In the genomic region with DNA sequence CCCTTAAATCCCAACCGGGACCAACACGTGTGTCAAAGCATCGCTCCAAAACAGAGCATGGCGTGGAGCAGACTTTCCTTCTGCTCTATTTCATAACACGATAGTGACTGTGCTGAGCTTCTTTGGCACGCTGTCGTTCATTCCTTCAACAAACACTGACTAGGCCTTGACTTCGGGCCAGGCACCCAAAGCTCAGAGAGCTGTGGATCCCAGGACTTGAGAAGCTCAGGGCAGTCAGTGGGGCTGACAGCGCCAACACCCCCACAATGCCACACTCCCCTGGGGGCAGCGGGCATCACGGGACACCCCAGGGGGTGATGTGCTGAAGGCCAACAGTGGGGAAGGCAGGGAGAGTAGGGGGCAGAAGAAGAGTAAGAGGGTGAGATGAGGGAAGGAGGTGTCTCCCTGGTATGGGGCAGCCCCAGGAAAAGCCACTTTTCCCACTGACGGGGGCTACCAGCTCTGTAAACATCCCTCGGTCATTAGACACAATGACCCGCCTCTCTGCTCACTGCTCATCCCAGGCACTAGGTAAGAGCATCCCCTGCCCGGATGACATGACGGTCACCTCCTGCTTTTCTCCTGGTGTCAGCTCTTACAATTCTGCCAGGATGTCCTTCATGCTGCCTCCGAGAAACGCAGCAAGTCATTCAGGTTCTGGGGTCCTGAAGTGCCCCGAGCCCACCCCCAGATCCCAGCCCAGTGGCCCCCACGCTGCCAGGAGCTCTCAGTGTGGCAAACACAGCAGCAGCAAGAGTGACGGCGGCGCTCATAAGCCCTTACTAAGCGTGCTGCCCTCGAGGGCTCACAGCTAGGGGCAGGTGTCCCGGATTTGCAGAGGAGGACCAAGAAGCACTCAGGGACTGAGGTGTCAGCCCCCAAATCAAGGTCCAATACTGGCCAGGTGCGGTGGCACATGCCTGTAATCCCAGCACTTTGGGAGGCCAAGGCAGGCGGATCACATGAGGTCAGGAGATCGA, we compare ENCODE assay signal across 17 cellular contexts.
"Had no signal": no experiment of that assay in that cellular context is flagged by ENCODE, and none has a peak within 500 bp of the region (broad histone marks: within the 10 kb centered on the region; RNA-seq: fewer than 3 reads in every experiment).

No MANE protein-coding gene starts in this region.

- H3K4me1 Mint-ChIP-seq: activated CD4-positive, alpha-beta T cell treated with anti-CD3 and anti-CD28 coated beads for 36 hours; natural killer cell had no signal

- H3K4me3 Mint-ChIP-seq: activated CD4-positive, alpha-beta T cell treated with anti-CD3 and anti-CD28 coated beads for 36 hours; activated CD8-positive, alpha-beta T cell treated with anti-CD3 and anti-CD28 coated beads, Interleukin-2, amount 10 ng/mL, durations not matched to agents 7 days and 5 days; natural killer cell; stimulated activated naive CD8-positive, alpha-beta T cell treated with anti-CD3 and anti-CD28 coated beads, Interleukin-15, Interleukin-2, amounts not matched to agents 100 ng/mL and 50 ng/mL, for 24 hours had no signal

- H3K36me3 Mint-ChIP-seq: natural killer cell had no signal

- H3K9me3 Mint-ChIP-seq: natural killer cell; stimulated activated naive CD8-positive, alpha-beta T cell treated with anti-CD3 and anti-CD28 coated beads, Interleukin-15, Interleukin-2, amounts not matched to agents 100 ng/mL and 50 ng/mL, for 24 hours had no signal

- FAIRE-seq: astrocyte had no signal

- H3K27ac ChIP-seq: coronary artery, thoracic aorta, VCaP had no signal

- H3K9me3 ChIP-seq: thoracic aorta had no signal

- H3K27ac Mint-ChIP-seq: activated CD4-positive, alpha-beta T cell treated with anti-CD3 and anti-CD28 coated beads for 36 hours; activated CD8-positive, alpha-beta T cell treated with anti-CD3 and anti-CD28 coated beads, Interleukin-2, amount 10 ng/mL, durations not matched to agents 7 days and 5 days; natural killer cell; stimulated activated naive CD8-positive, alpha-beta T cell treated with anti-CD3 and anti-CD28 coated beads, Interleukin-15, Interleukin-2, amounts not matched to agents 100 ng/mL and 50 ng/mL, for 24 hours had no signal

- DNase-seq: activated CD4-positive, alpha-beta T cell treated with anti-CD3 and anti-CD28 coated beads for 36 hours; activated CD8-positive, alpha-beta memory T cell treated with anti-CD3 and anti-CD28 coated beads, Interleukin-2, amount 50 U/mL, for 48 hours; activated CD8-positive, alpha-beta T cell treated with anti-CD3 and anti-CD28 coated beads, Interleukin-2, amount 10 ng/mL, durations not matched to agents 7 days and 5 days; activated naive CD4-positive, alpha-beta T cell; caudate nucleus; effector CD4-positive, alpha-beta T cell; glutamatergic neuron; natural killer cell; stimulated activated CD4-positive, alpha-beta T cell treated with anti-CD3 and anti-CD28 coated beads, Interleukin-2, amount 100 ng/mL, for 48 hours; stimulated activated CD8-positive, alpha-beta memory T cell treated with anti-CD3 and anti-CD28 coated beads, Interleukin-4, amount 100 ng/mL, for 48 hours; T1000 had no signal

- H3K27me3 Mint-ChIP-seq: activated CD4-positive, alpha-beta T cell treated with anti-CD3 and anti-CD28 coated beads for 36 hours; stimulated activated naive CD8-positive, alpha-beta T cell treated with anti-CD3 and anti-CD28 coated beads, Interleukin-15, Interleukin-2, amounts not matched to agents 100 ng/mL and 50 ng/mL, for 24 hours had no signal

- H3K36me3 ChIP-seq: thoracic aorta had no signal

- ATAC-seq: activated CD4-positive, alpha-beta T cell treated with anti-CD3 and anti-CD28 coated beads for 36 hours; activated CD8-positive, alpha-beta T cell treated with anti-CD3 and anti-CD28 coated beads, Interleukin-2, amount 10 ng/mL, durations not matched to agents 7 days and 5 days; left lobe of liver; natural killer cell had no signal

- H3K4me3 ChIP-seq: coronary artery, thoracic aorta had no signal
